ENCODE assay signal across 17 cellular contexts in genomic region chr7:74467876-74468275, GRCh38. TPM values are rescaled to one million over a fixed set of nuclear protein-coding genes. Genes with fewer than 3 reads are reported as not detected.
A peak's percentile ranks its signal among the peaks of the same experiment; 100 is the strongest.
DNase-seq lines count a peak whose midpoint lies in the region; ATAC-seq and TF ChIP-seq lines count a peak whose summit lies in the region.
"Had no signal": no experiment of that assay in that cellular context is flagged by ENCODE, and none has a peak within 500 bp of the region (broad histone marks: within the 10 kb centered on the region; RNA-seq: fewer than 3 reads in every experiment).

No MANE protein-coding gene starts in this region.

- intact Hi-C loops in dorsolateral prefrontal cortex (cut with DNase I) = no loop called here

- no peaks in the 10 kb centered on the region for H3K27me3 ChIP-seq in dorsolateral prefrontal cortex
- H3K27me3 ChIP-seq: SJCRH30 had no signal

- no peaks in the 10 kb centered on the region for H3K9me3 Mint-ChIP-seq in stimulated activated memory B cell treated with anti-CD40 and anti-IgM and Interleukin-4, amounts not matched to agents 10 μg/mL and 1 μg/mL and 100 μg/mL, for 72 hours
- H3K9me3 Mint-ChIP-seq: IgD-negative memory B cell had no signal

- no peak for TF ChIP-seq CTCF in dorsolateral prefrontal cortex (IDR thresholded peaks at IDR 0.05 in 54 of 56, conservative IDR thresholded peaks at IDR 0.05 in 2 of 56; ENCODE audit: low read depth in 1 of 56, partially characterized antibody in 56 of 56)

- H3K4me3 ChIP-seq in dorsolateral prefrontal cortex = no peak overlapping the region
- H3K4me3 ChIP-seq: SJCRH30 had no signal

- H3K4me3 Mint-ChIP-seq in stimulated activated memory B cell treated with anti-CD40 and anti-IgM and Interleukin-4, amounts not matched to agents 10 μg/mL and 1 μg/mL and 100 μg/mL, for 72 hours = no peak overlapping the region
- H3K4me3 Mint-ChIP-seq: B cell; CD4-positive, alpha-beta memory T cell; IgD-negative memory B cell had no signal

- peak overlapping the region in 31 of 59 donors; percentile 8 to 92 (median 82) for H3K27ac ChIP-seq in dorsolateral prefrontal cortex
- H3K27ac ChIP-seq: SJCRH30 had no signal

- peaks cover 15% of the 10 kb centered on the region for H3K4me1 Mint-ChIP-seq in stimulated activated memory B cell treated with anti-CD40 and anti-IgM and Interleukin-4, amounts not matched to agents 10 μg/mL and 1 μg/mL and 100 μg/mL, for 72 hours

- DNase-seq in NCI-H460 (ENCODE audit: extremely low read depth, low read depth) (peak; percentile 58), dorsolateral prefrontal cortex (no peak), left kidney (ENCODE audit: low read depth, low spot score) (peak; percentile 35), activated gamma-delta T cell (lab: John Stamatoyannopoulos, UW) (no peak)
- no peak for DNase-seq in activated T-cell treated with anti-CD3 and anti-CD28 coated beads, Interleukin-2, amount 50 U/mL, for 1 hour
- DNase-seq: CD4-positive, alpha-beta memory T cell; DMS79 treated with DMSO at 0.1 percent for 48 hours; GDM1; GOT3; MV-4-11; NCI-H1417 treated with DMSO at 0.1 percent for 48 hours; NCI-H2029 treated with DMSO at 0.1 percent for 48 hours; SJCRH30 had no signal

- no peaks in the 10 kb centered on the region for H3K36me3 Mint-ChIP-seq in stimulated activated memory B cell treated with anti-CD40 and anti-IgM and Interleukin-4, amounts not matched to agents 10 μg/mL and 1 μg/mL and 100 μg/mL, for 72 hours
- H3K36me3 Mint-ChIP-seq: CD4-positive, alpha-beta memory T cell; IgD-negative memory B cell had no signal

- ATAC-seq in stimulated activated memory B cell treated with anti-CD40 and anti-IgM and Interleukin-4, amounts not matched to agents 10 μg/mL and 1 μg/mL and 100 μg/mL, for 72 hours = peak; percentile 50
- no peak for ATAC-seq in GM21367 (IDR thresholded peaks at IDR 0.05; ENCODE audit: unreplicated experiment)

- H3K27ac Mint-ChIP-seq in stimulated activated memory B cell treated with anti-CD40 and anti-IgM and Interleukin-4, amounts not matched to agents 10 μg/mL and 1 μg/mL and 100 μg/mL, for 72 hours = no peak overlapping the region
- H3K27ac Mint-ChIP-seq: B cell; CD4-positive, alpha-beta memory T cell; IgD-negative memory B cell had no signal

- peaks cover 85% of the 10 kb centered on the region for H3K27me3 Mint-ChIP-seq in stimulated activated memory B cell treated with anti-CD40 and anti-IgM and Interleukin-4, amounts not matched to agents 10 μg/mL and 1 μg/mL and 100 μg/mL, for 72 hours
- H3K27me3 Mint-ChIP-seq: CD4-positive, alpha-beta memory T cell had no signal

RNA-seq across cellular contexts. Expression of gene GTF2IRD1, which starts 14.2 kb away (rescaled TPM):
- total RNA-seq in NCI-H460 (2014; rRNA removed; shearing (Covaris generic)) = 26.6 and 27.3 TPM in 2 replicates
- 19.9 and 22.8 TPM in 2 replicates for polyA plus RNA-seq in NCI-H460 (2014; cell fraction: nucleus; rRNA removed)
- total RNA-seq in dorsolateral prefrontal cortex = 10 to 100 TPM; 13.2 to 37.2 (median 22.2) TPM
- polyA plus RNA-seq: IgD-negative memory B cell had no signal

Comparison
In these comparisons a context has a peak if more than half of its experiments do, and no peak if none do; other contexts are left out.
1. DNase-seq: peak in NCI-H460 (single experiment) and left kidney (single experiment); none in dorsolateral prefrontal cortex (0 of 10), activated gamma-delta T cell (single experiment) and activated T-cell treated with anti-CD3 and anti-CD28 coated beads, Interleukin-2, amount 50 U/mL, for 1 hour (single experiment).